ENCODE assay signal across 1 cellular context in genomic region chr1:39900662-39901485, GRCh38.
A peak's percentile ranks its signal among the peaks of the same experiment; 100 is the strongest.
TF ChIP-seq lines count a peak whose summit lies in the region.

No MANE protein-coding gene starts in this region.

TF ChIP-seq in H1, 55 proteins besides CTCF, POLR2A, EP300 and RAD21:
- TF ChIP-seq EZH2 (IDR thresholded peaks at IDR 0.05; ENCODE audit: low read depth, low read length, severe bottlenecking) (peak; percentile 43), MAX (IDR thresholded peaks at IDR 0.05) (peak; percentile 57; the same call in 1 of the 2 replicates), SUZ12 (IDR thresholded peaks at IDR 0.05; ENCODE audit: low read length) (0 out of 2 replicates have a peak, but pooled peaks have one; percentile 26), RFX5 (IDR thresholded peaks at IDR 0.05; ENCODE audit: borderline replicate concordance, low read depth, low read length) (no peak), NANOG (IDR thresholded peaks at IDR 0.05; ENCODE audit: insufficient read depth, low read depth, low read length, poor library complexity, severe bottlenecking) (no peak), JUN (IDR thresholded peaks at IDR 0.05; ENCODE audit: low read depth, low read length) (no peak), ASH2L (IDR thresholded peaks at IDR 0.05; ENCODE audit: low read length) (peak; percentile 57), SAP30 (IDR thresholded peaks at IDR 0.05; ENCODE audit: insufficient read depth, insufficient replicate concordance, low read length) (peak; percentile 67), BCL11A (IDR thresholded peaks at IDR 0.05; ENCODE audit: low read depth in 2 of 2, low read length in 2 of 2) (no peak), SRF (IDR thresholded peaks at IDR 0.05; ENCODE audit: low read depth, low read length) (no peak)
